8 cellular contexts compared by ENCODE assay signal in the genomic region with DNA sequence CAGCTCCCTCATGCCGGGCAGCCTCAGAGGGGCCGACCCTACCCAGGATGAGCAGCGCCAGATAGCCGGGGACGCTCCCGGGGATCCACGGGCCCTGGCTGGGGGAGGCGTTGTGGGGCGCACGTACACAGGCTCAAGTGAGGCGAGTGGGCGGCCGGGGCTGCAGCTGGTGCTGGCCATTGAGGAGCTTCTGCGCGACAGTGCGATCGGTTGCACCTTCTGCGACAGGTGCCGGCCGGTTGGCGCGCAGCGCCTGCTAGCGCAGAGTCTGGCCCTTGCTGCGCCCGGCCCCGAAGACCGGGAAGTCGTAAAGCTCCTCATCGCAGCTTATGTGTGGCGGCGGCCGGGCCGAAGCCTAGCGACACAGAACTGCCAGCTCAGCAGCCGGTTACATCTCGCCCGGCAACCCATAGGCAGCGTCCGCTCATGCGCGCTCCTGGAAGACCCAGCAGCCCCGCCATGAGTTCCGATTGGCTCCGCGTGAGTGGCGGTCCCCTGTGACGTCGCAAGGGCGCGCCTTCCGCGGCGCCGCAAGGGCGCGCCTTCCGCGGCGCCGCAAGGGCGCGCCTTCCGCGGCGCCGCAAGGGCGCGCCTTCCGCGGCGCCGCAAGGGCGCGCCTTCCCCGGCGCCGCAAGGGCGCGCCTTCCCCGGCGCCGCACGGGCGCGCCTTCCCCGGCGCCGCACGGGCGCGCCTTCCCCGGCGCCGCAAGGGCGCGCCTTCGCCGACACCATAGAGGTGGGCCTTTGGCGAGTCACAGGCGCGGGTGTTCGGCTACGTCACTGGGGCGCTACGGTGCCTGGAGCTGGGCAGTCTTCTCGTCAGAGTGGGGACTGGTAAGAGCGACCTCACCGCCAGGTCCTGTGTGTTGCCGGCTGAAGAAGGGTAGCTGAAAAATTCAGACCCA.
A peak's percentile ranks its signal among the peaks of the same experiment; 100 is the strongest.
DNase-seq lines count a peak whose midpoint lies in the region; ATAC-seq lines count a peak whose summit lies in the region.
"Not testable (repeated sequence)": the region's sequence is repeated elsewhere in the genome, so short reads cannot be mapped to it uniquely, and the experiment has no call there.

No MANE protein-coding gene starts in this region.

- H3K36me3 ChIP-seq in effector memory CD4-positive, alpha-beta T cell (ENCODE audit: control insufficient read depth, insufficient read depth, low read length) = not testable (repeated sequence)

- H3K4me3 ChIP-seq in effector memory CD4-positive, alpha-beta T cell (ENCODE audit: insufficient read depth, low read depth, low read length, poor library complexity, severe bottlenecking) = peak overlapping the region; percentile 78

- H3K27ac ChIP-seq in effector memory CD4-positive, alpha-beta T cell (ENCODE audit: insufficient read depth, low read length, poor library complexity, severe bottlenecking) = peak overlapping the region; percentile 80

- not testable (repeated sequence) for H3K9me3 ChIP-seq in effector memory CD4-positive, alpha-beta T cell (ENCODE audit: control insufficient read depth, low read length)

- peak; percentile 60 for DNase-seq in D341Med (ENCODE audit: low spot score)
- DNase-seq in HS-27A (ENCODE audit: low read depth) = peak; percentile 39
- peak; percentile 72 for DNase-seq in NK-92 treated with Interleukin-12 subunit alpha and Interleukin-12 subunit beta, amount 100 ng/mL, for 24 hours (lab: John Stamatoyannopoulos, UW)
- peak; percentile 55 to 82 (median 79) for DNase-seq in activated CD8-positive, alpha-beta memory T cell treated with anti-CD3 and anti-CD28 coated beads for 48 hours (ENCODE audit: low read depth in 2 of 3, low spot score in 2 of 3)
- peak; percentile 90 to 93 (median 90) for DNase-seq in effector memory CD4-positive, alpha-beta T cell
- DNase-seq in midbrain (lab: John Stamatoyannopoulos, UW) = peak; percentile 95
- peak; percentile 85 to 90 for DNase-seq in stimulated activated CD8-positive, alpha-beta memory T cell treated with anti-CD3 and anti-CD28 coated beads, Interleukin-15, amount 100 ng/mL, for 48 hours (ENCODE audit: low read depth in 2 of 2)

- ATAC-seq in GM21381 (IDR thresholded peaks at IDR 0.05; ENCODE audit: unreplicated experiment) = peak; percentile 99

- H3K4me1 ChIP-seq in effector memory CD4-positive, alpha-beta T cell (ENCODE audit: control insufficient read depth, insufficient read depth, low read length, poor library complexity, severe bottlenecking) = not testable (repeated sequence)

- H3K27me3 ChIP-seq in effector memory CD4-positive, alpha-beta T cell (replicated peaks; ENCODE audit: control insufficient read depth, insufficient read depth, low read length, poor library complexity, severe bottlenecking) = not testable (repeated sequence)

Comparison
In these comparisons a context has a peak if more than half of its experiments do, and no peak if none do; other contexts are left out.
1. Peak in every context shown above with its lines: DNase-seq, ATAC-seq, H3K4me3 ChIP-seq and H3K27ac ChIP-seq.
2. DNase-seq: peak in every context shown above with its lines; median percentile 95 in midbrain; 90 in effector memory CD4-positive, alpha-beta T cell; 88 in stimulated activated CD8-positive, alpha-beta memory T cell treated with anti-CD3 and anti-CD28 coated beads, Interleukin-15, amount 100 ng/mL, for 48 hours; 79 in activated CD8-positive, alpha-beta memory T cell treated with anti-CD3 and anti-CD28 coated beads for 48 hours; 72 in NK-92 treated with Interleukin-12 subunit alpha and Interleukin-12 subunit beta, amount 100 ng/mL, for 24 hours; 60 in D341Med; 39 in HS-27A.